In the genomic region with DNA sequence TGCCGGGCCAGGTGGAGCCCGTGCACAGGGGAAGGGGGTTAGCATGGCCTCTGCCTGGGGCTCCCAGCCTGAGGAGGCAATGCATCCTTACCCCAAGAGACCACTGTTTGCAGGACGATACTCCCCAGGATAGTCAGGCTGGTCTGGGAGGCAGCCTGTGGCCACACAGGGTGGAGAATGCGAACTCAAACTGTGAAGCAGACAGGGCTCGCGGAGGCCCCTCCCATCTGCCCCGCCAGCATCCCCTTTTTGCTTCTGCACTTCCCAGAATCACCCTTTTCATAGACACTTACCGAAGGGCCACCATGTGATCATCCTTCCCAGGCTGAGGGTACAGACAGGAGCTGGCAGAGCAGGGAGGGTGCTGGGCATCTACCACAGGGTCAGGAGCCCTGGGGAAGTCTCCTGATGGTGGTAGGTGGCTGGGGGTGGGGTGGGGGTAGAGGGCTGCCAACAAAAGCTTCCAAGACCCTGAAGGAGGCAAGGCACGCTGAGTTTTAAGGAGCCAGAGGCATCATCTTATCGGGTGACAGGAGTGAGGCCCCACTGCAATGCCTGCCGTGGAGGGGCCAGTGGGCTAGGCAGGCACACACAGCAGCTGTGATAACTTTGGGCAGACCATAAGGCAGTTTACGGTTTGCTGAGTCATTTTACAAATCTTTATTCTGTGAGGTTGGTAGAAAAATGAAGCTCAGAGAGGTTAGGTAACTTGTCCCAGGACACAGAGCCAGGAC, we compare ENCODE assay signal across 8 cellular contexts. TPM values are rescaled to one million over a fixed set of nuclear protein-coding genes. Genes with fewer than 3 reads are reported as not detected.
DNase-seq lines count a peak whose midpoint lies in the region; ATAC-seq and TF ChIP-seq lines count a peak whose summit lies in the region.

No MANE protein-coding gene starts in this region.

- intact Hi-C loops in head of caudate nucleus (cut with DNase I) = loop anchor here (2.0 kb wide), 2 partner anchors 53 to 65 kb away; no protein-coding TSS in a partner anchor

- H3K27me3 ChIP-seq in rectal smooth muscle tissue (ENCODE audit: control insufficient read depth, insufficient read depth, low read length) = no peaks in the 10 kb centered on the region

- DNase-seq in NOMO-1 treated with DMSO at 0.1 percent for 48 hours (lab: John Stamatoyannopoulos, UW; ENCODE audit: unreplicated experiment) (peak; percentile 31), head of caudate nucleus (peak in 31 of 42 donors; percentile 45 to 80 (median 67)), activated gamma-delta T cell treated with Interleukin-2 at 50 U/mL for 16 hours (no peak), endothelial cell (ENCODE audit: low spot score) (no peak)

- H3K4me3 Mint-ChIP-seq in endothelial cell (ENCODE audit: unreplicated experiment) = no peak overlapping the region

- ATAC-seq in GM19455 (IDR thresholded peaks at IDR 0.05; ENCODE audit: unreplicated experiment) (peak; percentile 19), GM19328 (IDR thresholded peaks at IDR 0.05; ENCODE audit: unreplicated experiment) (no peak), GM21423 (IDR thresholded peaks at IDR 0.05; ENCODE audit: unreplicated experiment) (no peak)

- peaks cover 49% of the 10 kb centered on the region for H3K4me1 ChIP-seq in rectal smooth muscle tissue (ENCODE audit: control insufficient read depth, insufficient read depth, low read length)

- peaks cover 2% of the 10 kb centered on the region for H3K36me3 Mint-ChIP-seq in endothelial cell (ENCODE audit: low read depth, unreplicated experiment)

- peak overlapping the region; percentile 64 for H3K4me3 ChIP-seq in rectal smooth muscle tissue (ENCODE audit: low read length)

- peak overlapping the region; percentile 91 for H3K27ac ChIP-seq in rectal smooth muscle tissue (ENCODE audit: low read depth, low read length)

- peak overlapping the region; percentile 69 for H3K9ac ChIP-seq in rectal smooth muscle tissue (ENCODE audit: low read length)

- no peaks in the 10 kb centered on the region for H3K9me3 Mint-ChIP-seq in endothelial cell (ENCODE audit: unreplicated experiment)

- H3K4me1 Mint-ChIP-seq in endothelial cell (ENCODE audit: unreplicated experiment) = peaks cover 13% of the 10 kb centered on the region

- TF ChIP-seq CTCF in endothelial cell (IDR thresholded peaks at IDR 0.05; ENCODE audit: unreplicated experiment) = no peak

- no peak overlapping the region for H3K27ac Mint-ChIP-seq in endothelial cell (ENCODE audit: unreplicated experiment)

- peaks cover 8% of the 10 kb centered on the region for H3K27me3 Mint-ChIP-seq in endothelial cell (ENCODE audit: unreplicated experiment)

- H3K36me3 ChIP-seq in rectal smooth muscle tissue (ENCODE audit: control insufficient read depth, insufficient read depth, low read length) = no peaks in the 10 kb centered on the region

RNA-seq across cellular contexts. Expression of a gene that starts 31.3 kb away (rescaled TPM):
- 80.0 TPM for total RNA-seq in endothelial cell (ENCODE audit: unreplicated experiment)

RNA-seq across cellular contexts. Expression of a gene that starts 44.6 kb away (rescaled TPM):
- total RNA-seq in endothelial cell (ENCODE audit: unreplicated experiment) = not detected

Comparison
In these comparisons a context has a peak if more than half of its experiments do, and no peak if none do; other contexts are left out.
1. DNase-seq: peak in NOMO-1 treated with DMSO at 0.1 percent for 48 hours (single experiment) and head of caudate nucleus (31 of 42); none in activated gamma-delta T cell treated with Interleukin-2 at 50 U/mL for 16 hours (single experiment) and endothelial cell (single experiment).